16 cellular contexts compared by ENCODE assay signal in the genomic region with DNA sequence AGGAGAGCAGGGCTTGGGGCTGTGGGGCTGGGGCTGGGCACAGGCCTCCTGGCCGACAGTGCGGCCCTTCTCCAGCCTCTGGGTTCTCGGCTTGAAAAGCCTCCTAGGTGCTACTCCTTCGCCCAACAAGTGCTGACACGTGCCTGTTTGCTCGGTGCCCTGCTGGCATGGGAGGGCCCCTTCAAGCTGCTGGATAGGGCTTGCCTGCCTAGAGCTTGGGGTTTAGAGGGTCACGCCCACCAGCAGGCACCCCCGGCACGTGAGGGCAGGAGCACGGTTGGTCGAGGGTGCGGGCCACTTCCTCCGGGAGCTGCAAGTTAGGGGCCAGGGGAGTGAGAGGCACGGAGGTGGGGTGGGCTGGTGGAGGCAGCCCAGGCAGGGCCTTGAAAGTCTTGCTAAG.
A peak's percentile ranks its signal among the peaks of the same experiment; 100 is the strongest.
DNase-seq lines count a peak whose midpoint lies in the region; ATAC-seq and TF ChIP-seq lines count a peak whose summit lies in the region.
"Had no signal": no experiment of that assay in that cellular context is flagged by ENCODE, and none has a peak within 500 bp of the region (broad histone marks: within the 10 kb centered on the region; RNA-seq: fewer than 3 reads in every experiment).

No MANE protein-coding gene starts in this region.

- no peaks in the 10 kb centered on the region for H3K9me3 Mint-ChIP-seq in effector memory CD8-positive, alpha-beta T cell
- H3K9me3 Mint-ChIP-seq: CD4-positive, CD25-positive, alpha-beta regulatory T cell had no signal

- H3K27ac Mint-ChIP-seq in effector memory CD8-positive, alpha-beta T cell, result peak overlapping the region; percentile 44 to 67
- H3K27ac Mint-ChIP-seq: activated naive CD8-positive, alpha-beta T cell; CD4-positive, CD25-positive, alpha-beta regulatory T cell had no signal

- H3K9me3 ChIP-seq in adipocyte (ENCODE audit: control insufficient read depth, low read length) (no peaks in the 10 kb centered on the region), ovary (no peaks in the 10 kb centered on the region), transverse colon (no peaks in the 10 kb centered on the region)

- no peak for ATAC-seq in effector memory CD8-positive, alpha-beta T cell (replicated peaks)

- peaks cover 45% of the 10 kb centered on the region for H3K36me3 ChIP-seq in adipocyte (ENCODE audit: control insufficient read depth, insufficient read depth, low read length, severe bottlenecking)
- no peaks in the 10 kb centered on the region for H3K36me3 ChIP-seq in ovary
- peaks cover 0 to 3% (median 0%) of the 10 kb centered on the region in 4 donors for H3K36me3 ChIP-seq in transverse colon

- intact Hi-C loops in ovary (cut with DNase I) (loop anchor here in 1 of 4 donors (5.0 kb wide), 1 partner anchor 105 kb away; a partner anchor contains a TSS), transverse colon (cut with DNase I; ENCODE audit: low total_unique reads) (loop anchor here (10.0 kb wide), 1 partner anchor 108 kb away; a partner anchor contains a TSS)

- peak overlapping the region; percentile 54 for H3K9ac ChIP-seq in adipocyte (ENCODE audit: low read length)

- H3K4me3 ChIP-seq in adipocyte (ENCODE audit: low read length) (no peak overlapping the region), ovary (no peak overlapping the region), transverse colon (no peak overlapping the region)

- H3K4me3 Mint-ChIP-seq in effector memory CD8-positive, alpha-beta T cell, result no peak overlapping the region
- H3K4me3 Mint-ChIP-seq: activated naive CD8-positive, alpha-beta T cell; CD4-positive, CD25-positive, alpha-beta regulatory T cell had no signal

- H3K27me3 Mint-ChIP-seq in effector memory CD8-positive, alpha-beta T cell, result no peaks in the 10 kb centered on the region
- H3K27me3 Mint-ChIP-seq: activated naive CD8-positive, alpha-beta T cell; CD4-positive, CD25-positive, alpha-beta regulatory T cell had no signal

- in situ Hi-C loops in transverse colon (cut with MboI; ENCODE audit: low pct_ligation_motif_present in 1 of 4, low pct_unique_long_range_greater_than_20kb in 1 of 4, low sequenced_read_pairs in 3 of 4), result no loop called here

- H3K36me3 Mint-ChIP-seq in effector memory CD8-positive, alpha-beta T cell (ENCODE audit: insufficient read depth), result peaks cover 4% of the 10 kb centered on the region
- H3K36me3 Mint-ChIP-seq: activated naive CD8-positive, alpha-beta T cell had no signal

- TF ChIP-seq POLR2A in ovary (IDR thresholded peaks at IDR 0.05), result no peak
- TF ChIP-seq POLR2A in transverse colon (IDR thresholded peaks at IDR 0.05), result no peak

- H3K4me1 Mint-ChIP-seq in effector memory CD8-positive, alpha-beta T cell (ENCODE audit: low read depth in 2 of 2), result peaks cover 0 to 3% of the 10 kb centered on the region in 2 donors
- H3K4me1 Mint-ChIP-seq: CD4-positive, CD25-positive, alpha-beta regulatory T cell had no signal

- H3K27ac ChIP-seq in ovary (peak overlapping the region; percentile 65 to 85), transverse colon (peak overlapping the region; percentile 20 to 88 (median 60))

- TF ChIP-seq CTCF in ovary (IDR thresholded peaks at IDR 0.05) (no peak), transverse colon (IDR thresholded peaks at IDR 0.05) (no peak)

- H3K4me1 ChIP-seq in adipocyte (ENCODE audit: control insufficient read depth, insufficient read depth, low read length), result peaks cover 54% of the 10 kb centered on the region
- H3K4me1 ChIP-seq in ovary (ENCODE audit: insufficient read depth), result peaks cover 30% of the 10 kb centered on the region
- H3K4me1 ChIP-seq in transverse colon, result peaks cover 33 to 62% (median 40%) of the 10 kb centered on the region in 4 donors

- WGBS in ovary, 3 donors, result 63 to 77% (median 66%) methylated on average over 11 to 14 of the region's 14 CpGs
- 92% methylated on average over 12 of the region's 14 CpGs; no CpG with 5 or more reads in 1 of the 2 donors for WGBS in transverse colon (ENCODE audit: low coverage in 1 of 2), 2 donors

- DNase-seq in adipocyte (ENCODE audit: low read depth) (no peak), ovary (peak in 1 of 5 donors; percentile 38), transverse colon (no peak), T-helper 2 cell (no peak), NCI-H748 treated with DMSO at 0.1 percent for 48 hours (lab: John Stamatoyannopoulos, UW) (no peak)
- DNase-seq in effector memory CD8-positive, alpha-beta T cell, result no peak
- no peak for DNase-seq in NK-92 treated with Interleukin-12 subunit alpha and Interleukin-12 subunit beta, amount 100 ng/mL, for 24 hours (lab: John Stamatoyannopoulos, UW)
- DNase-seq: activated CD4-positive, alpha-beta T cell treated with anti-CD3 and anti-CD28 coated beads for 48 hours; CD4-positive, CD25-positive, alpha-beta regulatory T cell; erythroblast; left cardiac atrium; MM.1S; SIG-M5; stimulated activated CD4-positive, alpha-beta T cell treated with anti-CD3 and anti-CD28 coated beads, Interleukin-1b, Interleukin-23, amount 100 ng/mL, for 48 hours; T-helper 9 cell had no signal

- no peaks in the 10 kb centered on the region for H3K27me3 ChIP-seq in adipocyte (replicated peaks; ENCODE audit: control insufficient read depth, insufficient read depth, low read length)
- H3K27me3 ChIP-seq in ovary, result no peaks in the 10 kb centered on the region
- no peaks in the 10 kb centered on the region for H3K27me3 ChIP-seq in transverse colon

- no peak for TF ChIP-seq EP300 in ovary (IDR thresholded peaks at IDR 0.05)
- TF ChIP-seq EP300 in transverse colon (IDR thresholded peaks at IDR 0.05; ENCODE audit: low read depth), result no peak
